10 cellular contexts compared by ENCODE assay signal in the genomic region with DNA sequence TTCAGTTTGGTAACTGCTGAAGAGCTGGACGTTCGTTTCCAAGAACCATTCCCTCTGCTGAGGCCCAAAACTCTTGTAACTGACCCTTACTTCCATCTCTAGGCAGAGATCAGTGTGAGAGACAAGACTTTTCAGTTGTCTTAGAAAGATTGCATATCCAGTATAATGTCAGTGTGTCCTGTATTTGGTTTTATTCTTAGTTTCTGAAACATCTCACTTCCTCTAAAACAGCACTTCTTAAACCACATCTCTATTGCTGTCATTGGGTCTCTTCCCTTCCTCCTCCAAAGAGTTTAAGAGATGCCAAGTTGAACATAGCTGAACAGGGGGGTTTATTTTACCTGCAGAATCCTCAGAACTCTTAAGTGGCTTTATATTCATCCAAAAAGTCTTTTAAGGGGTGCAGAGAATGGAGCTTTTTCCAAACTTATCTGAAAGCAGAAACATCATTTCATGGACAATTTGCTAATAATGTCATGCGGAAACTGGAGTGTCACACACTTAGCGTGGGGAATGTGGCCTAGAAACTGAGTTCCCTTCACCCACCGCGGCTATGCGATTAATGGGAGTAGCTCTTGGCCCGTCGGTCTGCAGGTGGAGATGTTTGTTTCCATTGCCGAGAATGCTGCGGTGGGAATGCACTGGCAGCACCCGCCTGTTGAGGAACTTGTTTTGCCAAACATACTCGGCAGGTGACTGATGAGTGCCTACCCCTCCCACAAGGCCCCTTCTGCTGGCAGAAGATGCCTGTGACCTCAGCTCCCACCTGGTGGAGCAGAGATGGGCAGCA.
DNase-seq lines count a peak whose midpoint lies in the region; ATAC-seq lines count a peak whose summit lies in the region.
"Had no signal": no experiment of that assay in that cellular context is flagged by ENCODE, and none has a peak within 500 bp of the region (broad histone marks: within the 10 kb centered on the region; RNA-seq: fewer than 3 reads in every experiment).

No MANE protein-coding gene starts in this region.

- POLR2A ChIA-PET in CD8-positive, alpha-beta memory T cell (lab: Charles Lee) = no interaction called here

- H3K27me3 ChIP-seq in CD8-positive, alpha-beta memory T cell (ENCODE audit: insufficient read depth, low read length, poor library complexity, severe bottlenecking) = no peaks in the 10 kb centered on the region
- H3K27me3 ChIP-seq: esophagus muscularis mucosa had no signal

- H3K4me3 Mint-ChIP-seq in CD8-positive, alpha-beta memory T cell = no peak overlapping the region

- no peaks in the 10 kb centered on the region for H3K36me3 Mint-ChIP-seq in CD8-positive, alpha-beta memory T cell

- no peak overlapping the region for H3K4me3 ChIP-seq in CD8-positive, alpha-beta memory T cell (ENCODE audit: low read length)
- H3K4me3 ChIP-seq: esophagus muscularis mucosa had no signal

- no peaks in the 10 kb centered on the region for H3K9me3 Mint-ChIP-seq in CD8-positive, alpha-beta memory T cell

- ATAC-seq in GM19395 (IDR thresholded peaks at IDR 0.05; ENCODE audit: unreplicated experiment) = peak; percentile 80
- peak; percentile 88 for ATAC-seq in HG03060 (IDR thresholded peaks at IDR 0.05; ENCODE audit: low read depth, unreplicated experiment)
- no peak for ATAC-seq in HG03045 (IDR thresholded peaks at IDR 0.05; ENCODE audit: unreplicated experiment)

- peaks cover 3 to 9% of the 10 kb centered on the region in 2 donors for H3K27me3 Mint-ChIP-seq in CD8-positive, alpha-beta memory T cell

- H3K27ac ChIP-seq in CD8-positive, alpha-beta memory T cell (ENCODE audit: low read depth, low read length) = no peak overlapping the region
- H3K27ac ChIP-seq: esophagus muscularis mucosa, VCaP had no signal

- peaks cover 14 to 19% (median 17%) of the 10 kb centered on the region in 3 donors for H3K4me1 Mint-ChIP-seq in CD8-positive, alpha-beta memory T cell

- no peaks in the 10 kb centered on the region for H3K9me3 ChIP-seq in CD8-positive, alpha-beta memory T cell (ENCODE audit: low read length)
- H3K9me3 ChIP-seq: esophagus muscularis mucosa had no signal

- CTCF ChIA-PET in CD8-positive, alpha-beta memory T cell (lab: Charles Lee) = no interaction called here

- no peak overlapping the region for H3K27ac Mint-ChIP-seq in CD8-positive, alpha-beta memory T cell

- peak; percentile 50 for DNase-seq in DMS79 treated with DMSO at 0.1 percent for 48 hours (lab: John Stamatoyannopoulos, UW)
- peak; percentile 72 for DNase-seq in SIG-M5 (lab: John Stamatoyannopoulos, UW)
- DNase-seq in NCI-H526 treated with DMSO at 0.1 percent for 48 hours (lab: John Stamatoyannopoulos, UW) = no peak
- no peak for DNase-seq in CD8-positive, alpha-beta memory T cell
- no peak for DNase-seq in germinal center (ENCODE audit: low spot score)

- no peaks in the 10 kb centered on the region for H3K36me3 ChIP-seq in CD8-positive, alpha-beta memory T cell (ENCODE audit: insufficient read depth, low read length)

- peaks cover 16% of the 10 kb centered on the region for H3K4me1 ChIP-seq in CD8-positive, alpha-beta memory T cell (ENCODE audit: insufficient read depth, low read length)

Comparison
In these comparisons a context has a peak if more than half of its experiments do, and no peak if none do; other contexts are left out.
1. DNase-seq: peak in DMS79 treated with DMSO at 0.1 percent for 48 hours (single experiment) and SIG-M5 (single experiment); none in NCI-H526 treated with DMSO at 0.1 percent for 48 hours (single experiment), CD8-positive, alpha-beta memory T cell (0 of 5) and germinal center (single experiment).